In genomic region chr19:16896913-16897571, GRCh38 we compare ENCODE assay signal across 8 cellular contexts. TPM values are rescaled to one million over a fixed set of nuclear protein-coding genes. Genes with fewer than 3 reads are reported as not detected.
DNase-seq lines count a peak whose midpoint lies in the region; ATAC-seq, FAIRE-seq and TF ChIP-seq lines count a peak whose summit lies in the region.

No MANE protein-coding gene starts in this region.

- peak; percentile 94 for FAIRE-seq in GM12891 (lab: Jason Lieb, UNC)

- intact Hi-C loops in PC-9 (cut with micrococcal nuclease; ENCODE audit: unreplicated experiment), result no loop called here
- intact Hi-C loops in activated T-helper 1 cell treated with anti-CD3 and anti-CD28 coated beads, Interleukin-12 subunit alpha, Interleukin-12 subunit beta, Interleukin-2, Interleukin-4 antibody, amounts not matched to agents 30 ng/mL and 10 ng/mL and 1 ng/mL, durations not matched to agents 14 hours and 24 hours and 36 hours (cut with micrococcal nuclease), result loop anchor here (1.0 to 5.0 kb wide), 3 partner anchors 68 to 270 kb away; partner anchors contain the start of genes MED26 and SIN3B

- no peaks in the 10 kb centered on the region for H3K79me2 ChIP-seq in PC-9 (ENCODE audit: low read depth)

- H3K9me3 ChIP-seq in PC-9 (ENCODE audit: insufficient read depth, low read depth), result no peaks in the 10 kb centered on the region

- CTCF ChIA-PET in PC-9 (lab: Charles Lee), result no interaction called here

- peaks cover 23% of the 10 kb centered on the region for H3K27me3 Mint-ChIP-seq in activated T-helper 1 cell treated with anti-CD3 and anti-CD28 coated beads, Interleukin-12 subunit alpha, Interleukin-12 subunit beta, Interleukin-2, Interleukin-4 antibody, amounts not matched to agents 30 ng/mL and 10 ng/mL and 1 ng/mL, durations not matched to agents 14 hours and 24 hours and 36 hours (ENCODE audit: insufficient read depth)
- peaks cover 0 to 20% (median 5%) of the 10 kb centered on the region in 3 donors for H3K27me3 Mint-ChIP-seq in naive B cell

- BruUV-seq in PC-9 (replicated peaks; lab: Mats Ljungman, UMichigan), result no TSS peak

- peak overlapping the region; percentile 55 for H3K27ac Mint-ChIP-seq in activated T-helper 1 cell treated with anti-CD3 and anti-CD28 coated beads, Interleukin-12 subunit alpha, Interleukin-12 subunit beta, Interleukin-2, Interleukin-4 antibody, amounts not matched to agents 30 ng/mL and 10 ng/mL and 1 ng/mL, durations not matched to agents 14 hours and 24 hours and 36 hours
- peak overlapping the region in 3 of 6 donors; percentile 16 to 39 (median 19) for H3K27ac Mint-ChIP-seq in naive B cell

- no peaks in the 10 kb centered on the region for H4K20me1 ChIP-seq in PC-9 (ENCODE audit: insufficient read depth)

- TF ChIP-seq POLR2A in GM12891 (IDR thresholded peaks at IDR 0.05; ENCODE audit: low read depth, low read length), result no peak

- no peaks in the 10 kb centered on the region for H3K27me3 ChIP-seq in PC-9 (ENCODE audit: insufficient read depth, low read depth)

- ATAC-seq in HG02981 (IDR thresholded peaks at IDR 0.05; ENCODE audit: unreplicated experiment) (peak; percentile 41), naive B cell (ENCODE audit: low read depth in 2 of 2) (peak; percentile 57 to 63), HG03571 (IDR thresholded peaks at IDR 0.05; ENCODE audit: unreplicated experiment) (no peak)

- TF ChIP-seq CTCF in PC-9 (conservative IDR thresholded peaks at IDR 0.05) (no peak), fibroblast of mammary gland (conservative IDR thresholded peaks at IDR 0.05; ENCODE audit: control insufficient read depth, insufficient read depth, low read depth, low read length) (no peak)

- H3K36me3 ChIP-seq in PC-9 (ENCODE audit: low read depth), result no peaks in the 10 kb centered on the region

- H3K27ac ChIP-seq in PC-9, result no peak overlapping the region

- peaks cover 34% of the 10 kb centered on the region for H3F3A ChIP-seq in PC-9 (ENCODE audit: insufficient read depth, low read depth)

- H3K4me3 ChIP-seq in PC-9 (peak overlapping the region; percentile 39; the same call in 1 of the 2 replicates), fibroblast of mammary gland (ENCODE audit: control insufficient read depth, low read depth, low read length) (peak overlapping the region; percentile 53)

- H3K9me2 ChIP-seq in PC-9 (ENCODE audit: insufficient read depth), result no peaks in the 10 kb centered on the region

- POLR2A ChIA-PET in PC-9 (lab: Charles Lee; ENCODE audit: unreplicated experiment), result no interaction called here

- H2AFZ ChIP-seq in PC-9, result no peak overlapping the region

- H3K4me3 Mint-ChIP-seq in activated T-helper 1 cell treated with anti-CD3 and anti-CD28 coated beads, Interleukin-12 subunit alpha, Interleukin-12 subunit beta, Interleukin-2, Interleukin-4 antibody, amounts not matched to agents 30 ng/mL and 10 ng/mL and 1 ng/mL, durations not matched to agents 14 hours and 24 hours and 36 hours, result peak overlapping the region; percentile 73
- H3K4me3 Mint-ChIP-seq in naive B cell, result peak overlapping the region; percentile 70 to 91 (median 78)

- peak overlapping the region; percentile 76 for H3K4me2 ChIP-seq in PC-9

- peaks cover 17% of the 10 kb centered on the region for H3K4me1 Mint-ChIP-seq in activated T-helper 1 cell treated with anti-CD3 and anti-CD28 coated beads, Interleukin-12 subunit alpha, Interleukin-12 subunit beta, Interleukin-2, Interleukin-4 antibody, amounts not matched to agents 30 ng/mL and 10 ng/mL and 1 ng/mL, durations not matched to agents 14 hours and 24 hours and 36 hours (ENCODE audit: low read depth)
- H3K4me1 Mint-ChIP-seq in naive B cell, result peaks cover 29 to 62% (median 59%) of the 10 kb centered on the region in 3 donors

- DNase-seq in GM12891 (ENCODE audit: insufficient read length, low spot score) (peak; percentile 94), PC-9 (peak in 1 of 2 experiments; percentile 41), fibroblast of mammary gland (ENCODE audit: low read depth) (peak; percentile 92), naive B cell (peak; percentile 39)
- peak; percentile 55 for DNase-seq in activated T-helper 1 cell treated with anti-CD3 and anti-CD28 coated beads, Interleukin-12 subunit alpha, Interleukin-12 subunit beta, Interleukin-2, Interleukin-4 antibody, amounts not matched to agents 30 ng/mL and 10 ng/mL and 1 ng/mL, durations not matched to agents 14 hours and 24 hours and 36 hours (ENCODE audit: low spot score)
- DNase-seq in stimulated activated CD8-positive, alpha-beta memory T cell treated with anti-CD3 and anti-CD28 coated beads, Interleukin-7, amount 100 ng/mL, for 24 hours (ENCODE audit: low read depth), result peak; percentile 48

- peaks cover 3% of the 10 kb centered on the region; the same call in 1 of the 2 replicates for H3K4me1 ChIP-seq in PC-9 (replicated peaks; ENCODE audit: insufficient read depth)

- H3K9me3 Mint-ChIP-seq in activated T-helper 1 cell treated with anti-CD3 and anti-CD28 coated beads, Interleukin-12 subunit alpha, Interleukin-12 subunit beta, Interleukin-2, Interleukin-4 antibody, amounts not matched to agents 30 ng/mL and 10 ng/mL and 1 ng/mL, durations not matched to agents 14 hours and 24 hours and 36 hours, result no peaks in the 10 kb centered on the region
- no peaks in the 10 kb centered on the region for H3K9me3 Mint-ChIP-seq in naive B cell

- no peaks in the 10 kb centered on the region for H3K36me3 Mint-ChIP-seq in activated T-helper 1 cell treated with anti-CD3 and anti-CD28 coated beads, Interleukin-12 subunit alpha, Interleukin-12 subunit beta, Interleukin-2, Interleukin-4 antibody, amounts not matched to agents 30 ng/mL and 10 ng/mL and 1 ng/mL, durations not matched to agents 14 hours and 24 hours and 36 hours (ENCODE audit: low read depth)
- no peaks in the 10 kb centered on the region for H3K36me3 Mint-ChIP-seq in naive B cell

TF ChIP-seq in GM12891, 5 proteins besides CTCF, POLR2A, EP300 and RAD21:
- TF ChIP-seq POU2F2 (IDR thresholded peaks at IDR 0.05; ENCODE audit: low read depth, low read length), result no peak
- TF ChIP-seq SPI1 (IDR thresholded peaks at IDR 0.05; ENCODE audit: low read depth, low read length), result peak; percentile 62

RNA-seq across cellular contexts. Expression of gene F2RL3, which starts 8.2 kb away (rescaled TPM):
- polyA plus RNA-seq in GM12891 (2012; ENCODE audit: low read depth, missing spikeins), result 0.21 TPM
- not detected in 2 replicates for total RNA-seq in PC-9 (2021)
- total RNA-seq in activated T-helper 1 cell treated with anti-CD3 and anti-CD28 coated beads, Interleukin-12 subunit alpha, Interleukin-12 subunit beta, Interleukin-2, Interleukin-4 antibody, amounts not matched to agents 30 ng/mL and 10 ng/mL and 1 ng/mL, durations not matched to agents 14 hours and 24 hours and 36 hours, result not detected in 2 replicates
- under 1 TPM in 1 of 6 donors, not detected in 5; 0.17 TPM for polyA plus RNA-seq in naive B cell (ENCODE audit: low read depth in 6 of 6)
